In the genomic region with DNA sequence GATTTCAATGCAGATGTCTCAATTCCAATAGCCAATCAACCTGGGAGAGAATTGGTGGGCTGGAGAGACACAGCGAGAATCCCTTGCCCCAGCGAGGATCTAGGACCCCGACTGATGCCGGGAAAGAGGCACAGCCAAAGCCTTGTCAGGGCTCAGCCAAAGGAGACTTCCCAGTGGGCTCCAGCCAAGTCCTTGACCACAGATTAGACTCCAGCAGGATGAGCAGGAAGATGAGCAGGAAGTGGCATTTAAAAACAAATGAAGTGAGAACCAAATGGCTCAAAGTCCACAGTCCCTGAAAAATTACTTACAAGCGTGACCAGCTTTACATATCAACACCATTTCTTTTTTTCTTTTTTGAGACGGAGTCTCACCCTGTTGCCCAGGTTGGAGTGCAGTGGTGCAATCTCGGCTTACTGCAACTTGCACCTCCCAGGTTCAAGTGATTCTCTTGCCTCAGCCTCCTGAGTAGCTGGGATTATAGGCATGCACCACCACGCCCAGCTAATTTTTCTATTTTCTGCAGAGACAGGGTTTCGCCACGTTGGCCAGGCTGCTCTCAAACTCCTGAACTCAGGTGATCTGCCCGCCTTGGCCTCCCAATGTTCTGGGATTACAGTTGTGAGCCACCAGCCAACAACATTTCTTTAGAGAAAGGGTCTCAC, we compare ENCODE assay signal across 16 cellular contexts. TPM values are rescaled to one million over a fixed set of nuclear protein-coding genes. Genes with fewer than 3 reads are reported as not detected.
DNase-seq lines count a peak whose midpoint lies in the region; ATAC-seq, FAIRE-seq and TF ChIP-seq lines count a peak whose summit lies in the region.
"Had no signal": no experiment of that assay in that cellular context is flagged by ENCODE, and none has a peak within 500 bp of the region (broad histone marks: within the 10 kb centered on the region; RNA-seq: fewer than 3 reads in every experiment).

No MANE protein-coding gene starts in this region.

- intact Hi-C loops in breast epithelium (cut with DNase I; ENCODE audit: low total_unique reads), result no loop called here

- H3K9me3 ChIP-seq in breast epithelium (no peaks in the 10 kb centered on the region), small intestine (ENCODE audit: control insufficient read depth, low read depth) (no peaks in the 10 kb centered on the region)

- H3K4me3 Mint-ChIP-seq in GM23338, result no peak overlapping the region; the same call in 2 of the 3 replicates
- H3K4me3 Mint-ChIP-seq: activated T-helper 17 cell treated with anti-CD3 and anti-CD28 coated beads, Interleukin-2, amount 50 U/mL, for 72 hours had no signal

- H3F3A ChIP-seq in GM23338 (replicated peaks; ENCODE audit: low read depth), result no peaks in the 10 kb centered on the region

- H3K79me2 ChIP-seq in GM23338 (replicated peaks; ENCODE audit: insufficient read depth), result peaks cover 100% of the 10 kb centered on the region

- peak overlapping the region; percentile 70 for H3K27ac ChIP-seq in GM23338 (ENCODE audit: low read depth)
- H3K27ac ChIP-seq in breast epithelium, result peak overlapping the region; percentile 13 to 88
- peak overlapping the region; percentile 16 to 86 for H3K27ac ChIP-seq in small intestine (ENCODE audit: low read depth in 1 of 2, low read length in 1 of 2)

- peaks cover 67% of the 10 kb centered on the region for H3K36me3 Mint-ChIP-seq in GM23338 (ENCODE audit: low read depth)

- H3K27me3 Mint-ChIP-seq in GM23338 (ENCODE audit: insufficient read depth, low read depth, poor library complexity), result peaks cover 10% of the 10 kb centered on the region

- no peaks in the 10 kb centered on the region for H3K9me3 Mint-ChIP-seq in GM23338
- H3K9me3 Mint-ChIP-seq: activated T-helper 17 cell treated with anti-CD3 and anti-CD28 coated beads, Interleukin-2, amount 50 U/mL, for 72 hours had no signal

- no peak for TF ChIP-seq CTCF in GM23338 (conservative IDR thresholded peaks at IDR 0.05; ENCODE audit: low read depth in 2 of 2)
- TF ChIP-seq CTCF in breast epithelium (IDR thresholded peaks at IDR 0.05), result no peak

- no peak for FAIRE-seq in small intestine (lab: Jason Lieb, UNC)

- peaks cover 90% of the 10 kb centered on the region for H3K4me1 Mint-ChIP-seq in GM23338
- H3K4me1 Mint-ChIP-seq: activated T-helper 17 cell treated with anti-CD3 and anti-CD28 coated beads, Interleukin-2, amount 50 U/mL, for 72 hours had no signal

- H3K27me3 ChIP-seq in GM23338 (ENCODE audit: insufficient read depth) (no peaks in the 10 kb centered on the region), breast epithelium (no peaks in the 10 kb centered on the region), small intestine (ENCODE audit: control insufficient read depth in 2 of 2, insufficient read depth in 2 of 2, low read length in 2 of 2) (no peaks in the 10 kb centered on the region)

- H4K20me1 ChIP-seq in GM23338 (replicated peaks; ENCODE audit: insufficient read depth), result peaks cover 95% of the 10 kb centered on the region

- H3K36me3 ChIP-seq in GM23338 (ENCODE audit: insufficient read depth) (peaks cover 18% of the 10 kb centered on the region), breast epithelium (no peaks in the 10 kb centered on the region), small intestine (ENCODE audit: control insufficient read depth in 2 of 2, insufficient read depth in 2 of 2, low read length in 2 of 2) (peaks cover 2% of the 10 kb centered on the region in 2 donors)

- ATAC-seq in GM23338 (no peak; the same call in 2 of the 3 replicates), HG03108 (IDR thresholded peaks at IDR 0.05; ENCODE audit: unreplicated experiment) (no peak), GM19463 (IDR thresholded peaks at IDR 0.05; ENCODE audit: unreplicated experiment) (no peak)
- ATAC-seq: activated T-helper 17 cell treated with anti-CD3 and anti-CD28 coated beads, Interleukin-2, amount 50 U/mL, for 72 hours had no signal

- H2AFZ ChIP-seq in GM23338, result no peak overlapping the region

- H3K4me1 ChIP-seq in GM23338 (ENCODE audit: insufficient read depth), result peaks cover 83% of the 10 kb centered on the region
- peaks cover 0 to 36% of the 10 kb centered on the region in 2 donors for H3K4me1 ChIP-seq in breast epithelium
- peaks cover 15 to 44% of the 10 kb centered on the region in 2 donors for H3K4me1 ChIP-seq in small intestine (ENCODE audit: control insufficient read depth in 2 of 2, insufficient read depth in 1 of 2, low read depth in 1 of 2, low read length in 1 of 2)

- H3K4me3 ChIP-seq in GM23338 (no peak overlapping the region), breast epithelium (no peak overlapping the region), small intestine (ENCODE audit: low read depth in 1 of 2, low read length in 2 of 2) (no peak overlapping the region)

- peak overlapping the region; percentile 22; the same call in 1 of the 2 replicates for H3K27ac Mint-ChIP-seq in GM23338
- H3K27ac Mint-ChIP-seq: activated T-helper 17 cell treated with anti-CD3 and anti-CD28 coated beads, Interleukin-2, amount 50 U/mL, for 72 hours had no signal

- peak overlapping the region; percentile 70 for H3K4me2 ChIP-seq in GM23338

- H3K9me2 ChIP-seq in GM23338 (ENCODE audit: insufficient read depth), result no peaks in the 10 kb centered on the region

- WGBS in small intestine, 3 donors, result 57 to 65% (median 60%) methylated on average over 11 of the region's 11 CpGs

- no peak for TF ChIP-seq POLR2A in breast epithelium (IDR thresholded peaks at IDR 0.05)

- no peak for DNase-seq in GM23338 (ENCODE audit: low spot score)
- DNase-seq in breast epithelium (ENCODE audit: low spot score in 2 of 2), result no peak
- DNase-seq in kidney tubule cell (ENCODE audit: low spot score), result peak; percentile 72
- DNase-seq in small intestine, result peak; percentile 71
- DNase-seq in T-helper 1 cell, result no peak
- no peak for DNase-seq in activated naive CD4-positive, alpha-beta T cell treated with Interleukin-2 at 50 U/mL for 16 hours
- DNase-seq: activated CD4-positive, alpha-beta T cell treated with anti-CD3 and anti-CD28 coated beads for 1 hour; cortex of kidney; DMS 273 treated with DMSO at 0.1 percent for 48 hours; hypothalamus; Karpas-422; NCI-H526 treated with DMSO at 0.1 percent for 48 hours; stimulated activated CD4-positive, alpha-beta T cell treated with anti-CD3 and anti-CD28 coated beads, Interleukin-2, amount 100 ng/mL, for 48 hours had no signal

TF ChIP-seq in GM23338, 12 proteins besides CTCF, POLR2A, EP300 and RAD21 (continues in another document):
- no peak for TF ChIP-seq EZH2 (IDR thresholded peaks at IDR 0.05; ENCODE audit: low read depth, unreplicated experiment)
- TF ChIP-seq JUNB (IDR thresholded peaks at IDR 0.05; ENCODE audit: unreplicated experiment), result no peak
- no peak for TF ChIP-seq ZNF114 (CRISPR knock-in tag; IDR thresholded peaks at IDR 0.05)
- no peak for TF ChIP-seq ETS1 (IDR thresholded peaks at IDR 0.05)
- no peak for TF ChIP-seq STAT1 (IDR thresholded peaks at IDR 0.05; ENCODE audit: unreplicated experiment)

RNA-seq across cellular contexts. Expression of gene CTBP2, which starts 40.2 kb away (rescaled TPM):
- 233 and 265 TPM in 2 replicates for total RNA-seq in GM23338 (2014; rRNA removed; shearing (Covaris generic))
- 133 and 138 TPM in 2 replicates for polyA plus RNA-seq in GM23338 (2016; fragmentation: Nextera tagmentation; extraction: Ambion mirVana)
- total RNA-seq in breast epithelium, result 10 to 100 TPM; 53.1 to 91.2 (median 65.9) TPM
- polyA plus RNA-seq in small intestine, result 10 to 100 TPM; 38.1 to 52.6 (median 45.6) TPM

Comparison
In these comparisons a context has a peak if more than half of its experiments do, and no peak if none do; other contexts are left out.
1. DNase-seq: peak in kidney tubule cell (single experiment) and small intestine (single experiment); none in GM23338 (single experiment), breast epithelium (0 of 2), T-helper 1 cell (0 of 5) and activated naive CD4-positive, alpha-beta T cell treated with Interleukin-2 at 50 U/mL for 16 hours (single experiment).
2. Peak in every context shown above with its lines, with median percentiles within 50 percentile points of each other: H3K27ac ChIP-seq.